6 cellular contexts compared by ENCODE assay signal in the genomic region with DNA sequence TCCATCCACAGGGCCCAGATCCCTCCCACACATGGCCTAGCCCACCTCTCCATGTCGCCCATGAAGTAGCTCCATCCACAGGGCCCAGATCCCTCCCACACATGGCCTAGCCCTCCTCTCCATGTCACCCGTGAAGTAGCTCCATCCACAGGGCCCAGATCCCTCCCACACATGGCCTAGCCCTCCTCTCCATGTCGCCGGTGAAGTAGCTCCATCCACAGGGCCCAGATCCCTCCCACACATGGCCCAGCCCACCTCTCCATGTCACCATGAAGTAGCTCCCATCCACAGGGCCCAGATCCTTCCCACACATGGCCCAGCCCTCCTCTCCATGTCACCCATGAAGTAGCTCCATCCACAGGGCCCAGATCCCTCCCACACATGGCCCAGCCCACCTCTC.
DNase-seq lines count a peak whose midpoint lies in the region; FAIRE-seq and TF ChIP-seq lines count a peak whose summit lies in the region.
"Not testable (repeated sequence)": the region's sequence is repeated elsewhere in the genome, so short reads cannot be mapped to it uniquely, and the experiment has no call there.

No MANE protein-coding gene starts in this region.

- not testable (repeated sequence) for H3K4me3 Mint-ChIP-seq in CD14-positive monocyte; activated CD4-positive, alpha-beta memory T cell treated with anti-CD3 and anti-CD28 coated beads for 36 hours; activated T-helper 1 cell treated with anti-CD3 and anti-CD28 coated beads, Interleukin-12 subunit alpha, Interleukin-12 subunit beta, Interleukin-2, Interleukin-4 antibody, amounts not matched to agents 30 ng/mL and 10 ng/mL and 1 ng/mL, durations not matched to agents 14 hours and 24 hours and 36 hours; MCF 10A (ENCODE audit: unreplicated experiment)

- not testable (repeated sequence) for H3K4me3 ChIP-seq in HEK293 (ENCODE audit: low read depth, low read length)

- CTCF ChIA-PET in HEK293 (lab: Yijun Ruan, JAX); activated CD4-positive, alpha-beta memory T cell treated with anti-CD3 and anti-CD28 coated beads for 36 hours (lab: Charles Lee); MCF 10A (lab: Yijun Ruan, JAX): not testable (repeated sequence)

- POLR2A ChIA-PET in HEK293 (lab: Yijun Ruan, JAX); activated CD4-positive, alpha-beta memory T cell treated with anti-CD3 and anti-CD28 coated beads for 36 hours (lab: Charles Lee); MCF 10A (lab: Yijun Ruan, JAX): not testable (repeated sequence)

- not testable (repeated sequence) for H3K9me3 ChIP-seq in HEK293 (ENCODE audit: control insufficient read depth, insufficient read depth, low read depth, low read length)

- not testable (repeated sequence) for H3K4me1 ChIP-seq in HEK293 (ENCODE audit: control insufficient read depth, insufficient read depth, low read length)

- not testable (repeated sequence) for H3K9me3 Mint-ChIP-seq in CD14-positive monocyte; activated CD4-positive, alpha-beta memory T cell treated with anti-CD3 and anti-CD28 coated beads for 36 hours; activated T-helper 1 cell treated with anti-CD3 and anti-CD28 coated beads, Interleukin-12 subunit alpha, Interleukin-12 subunit beta, Interleukin-2, Interleukin-4 antibody, amounts not matched to agents 30 ng/mL and 10 ng/mL and 1 ng/mL, durations not matched to agents 14 hours and 24 hours and 36 hours; MCF 10A (ENCODE audit: unreplicated experiment)

- not testable (repeated sequence) for H3K27me3 Mint-ChIP-seq in CD14-positive monocyte (ENCODE audit: low read depth in 3 of 3); activated CD4-positive, alpha-beta memory T cell treated with anti-CD3 and anti-CD28 coated beads for 36 hours; activated T-helper 1 cell treated with anti-CD3 and anti-CD28 coated beads, Interleukin-12 subunit alpha, Interleukin-12 subunit beta, Interleukin-2, Interleukin-4 antibody, amounts not matched to agents 30 ng/mL and 10 ng/mL and 1 ng/mL, durations not matched to agents 14 hours and 24 hours and 36 hours (ENCODE audit: insufficient read depth); MCF 10A (ENCODE audit: insufficient read depth, unreplicated experiment)

- not testable (repeated sequence) for DNase-seq in CD14-positive monocyte (ENCODE audit: low spot score); activated CD4-positive, alpha-beta memory T cell treated with anti-CD3 and anti-CD28 coated beads for 36 hours; activated T-helper 1 cell treated with anti-CD3 and anti-CD28 coated beads, Interleukin-12 subunit alpha, Interleukin-12 subunit beta, Interleukin-2, Interleukin-4 antibody, amounts not matched to agents 30 ng/mL and 10 ng/mL and 1 ng/mL, durations not matched to agents 14 hours and 24 hours and 36 hours (ENCODE audit: low spot score); MCF 10A (ENCODE audit: unreplicated experiment); urothelium cell line (ENCODE audit: low spot score)

- not testable (repeated sequence) for H3K4me1 Mint-ChIP-seq in CD14-positive monocyte; activated CD4-positive, alpha-beta memory T cell treated with anti-CD3 and anti-CD28 coated beads for 36 hours (ENCODE audit: low read depth); activated T-helper 1 cell treated with anti-CD3 and anti-CD28 coated beads, Interleukin-12 subunit alpha, Interleukin-12 subunit beta, Interleukin-2, Interleukin-4 antibody, amounts not matched to agents 30 ng/mL and 10 ng/mL and 1 ng/mL, durations not matched to agents 14 hours and 24 hours and 36 hours (ENCODE audit: low read depth); MCF 10A (ENCODE audit: insufficient read depth, unreplicated experiment)

- TF ChIP-seq CTCF in CD14-positive monocyte (IDR thresholded peaks at IDR 0.05); HEK293 (tag by site-specific recombination; IDR thresholded peaks at IDR 0.05); MCF 10A (IDR thresholded peaks at IDR 0.05; ENCODE audit: unreplicated experiment): not testable (repeated sequence)

- peaks cover 31 to 75% of the 10 kb centered on the region in 2 experiments for H3K36me3 ChIP-seq in HEK293 (ENCODE audit: control insufficient read depth in 2 of 2, insufficient read depth in 1 of 2, low read length in 2 of 2)

- H3K27ac ChIP-seq in HEK293 (ENCODE audit: extremely low read depth, low read depth, low read length), result not testable (repeated sequence)

- BruUV-seq in MCF 10A (replicated peaks; lab: Mats Ljungman, UMichigan), result not testable (repeated sequence)

- H3K36me3 Mint-ChIP-seq in CD14-positive monocyte (peaks cover 59 to 74% of the 10 kb centered on the region in 2 donors), MCF 10A (ENCODE audit: insufficient read depth, unreplicated experiment) (peaks cover 82% of the 10 kb centered on the region)
- not testable (repeated sequence) for H3K36me3 Mint-ChIP-seq in activated CD4-positive, alpha-beta memory T cell treated with anti-CD3 and anti-CD28 coated beads for 36 hours
- peaks cover 17% of the 10 kb centered on the region for H3K36me3 Mint-ChIP-seq in activated T-helper 1 cell treated with anti-CD3 and anti-CD28 coated beads, Interleukin-12 subunit alpha, Interleukin-12 subunit beta, Interleukin-2, Interleukin-4 antibody, amounts not matched to agents 30 ng/mL and 10 ng/mL and 1 ng/mL, durations not matched to agents 14 hours and 24 hours and 36 hours (ENCODE audit: low read depth)

- FAIRE-seq in urothelium cell line (lab: Jason Lieb, UNC), result peak; percentile 27

- intact Hi-C loops in CD14-positive monocyte (cut with micrococcal nuclease); activated CD4-positive, alpha-beta memory T cell treated with anti-CD3 and anti-CD28 coated beads for 36 hours (cut with micrococcal nuclease); activated T-helper 1 cell treated with anti-CD3 and anti-CD28 coated beads, Interleukin-12 subunit alpha, Interleukin-12 subunit beta, Interleukin-2, Interleukin-4 antibody, amounts not matched to agents 30 ng/mL and 10 ng/mL and 1 ng/mL, durations not matched to agents 14 hours and 24 hours and 36 hours (cut with micrococcal nuclease); MCF 10A (cut with micrococcal nuclease): not testable (repeated sequence)

- H3K27ac Mint-ChIP-seq in CD14-positive monocyte, result peak overlapping the region in 4 of 7 donors; percentile 10 to 61 (median 37)
- peak overlapping the region; percentile 33 for H3K27ac Mint-ChIP-seq in activated CD4-positive, alpha-beta memory T cell treated with anti-CD3 and anti-CD28 coated beads for 36 hours
- H3K27ac Mint-ChIP-seq in activated T-helper 1 cell treated with anti-CD3 and anti-CD28 coated beads, Interleukin-12 subunit alpha, Interleukin-12 subunit beta, Interleukin-2, Interleukin-4 antibody, amounts not matched to agents 30 ng/mL and 10 ng/mL and 1 ng/mL, durations not matched to agents 14 hours and 24 hours and 36 hours, result peak overlapping the region; percentile 52
- peak overlapping the region; percentile 12 for H3K27ac Mint-ChIP-seq in MCF 10A (ENCODE audit: low read depth, unreplicated experiment)

TF ChIP-seq in HEK293, 187 proteins besides CTCF, POLR2A, EP300 and RAD21:
- TF ChIP-seq ZFHX2 (tag by site-specific recombination; conservative IDR thresholded peaks at IDR 0.05) (peak; percentile 91), EGR2 (tag by site-specific recombination; IDR thresholded peaks at IDR 0.05; ENCODE audit: low read depth) (peak; percentile 86)
